8 cellular contexts compared by ENCODE assay signal in genomic region chr10:30434273-30435067, GRCh38. TPM values are rescaled to one million over a fixed set of nuclear protein-coding genes. Genes with fewer than 3 reads are reported as not detected.
DNase-seq lines count a peak whose midpoint lies in the region; ATAC-seq and TF ChIP-seq lines count a peak whose summit lies in the region.

No MANE protein-coding gene starts in this region.

- no peaks in the 10 kb centered on the region for H3K9me3 ChIP-seq in OCI-LY1 (ENCODE audit: low read length)
- no peaks in the 10 kb centered on the region for H3K9me3 ChIP-seq in esophagus muscularis mucosa
- H3K9me3 ChIP-seq in stomach, result no peaks in the 10 kb centered on the region

- no peaks in the 10 kb centered on the region for H3F3A ChIP-seq in OCI-LY1 (ENCODE audit: insufficient read depth, low read length)

- H3K27me3 Mint-ChIP-seq in activated T-cell treated with anti-CD3 and anti-CD28 coated beads, Interleukin-2, amount 50 U/mL, for 4 hours (ENCODE audit: low read depth), result no peaks in the 10 kb centered on the region

- peak; percentile 50 for ATAC-seq in HG02981 (IDR thresholded peaks at IDR 0.05; ENCODE audit: unreplicated experiment)
- peak; percentile 33 to 34 for ATAC-seq in activated T-cell treated with anti-CD3 and anti-CD28 coated beads, Interleukin-2, amount 50 U/mL, for 4 hours

- H3K9ac ChIP-seq in OCI-LY1 (ENCODE audit: low read length), result peak overlapping the region; percentile 71

- H3K27me3 ChIP-seq in OCI-LY1 (ENCODE audit: insufficient read depth, low read length) (no peaks in the 10 kb centered on the region), esophagus muscularis mucosa (no peaks in the 10 kb centered on the region), stomach (no peaks in the 10 kb centered on the region)

- peak overlapping the region; percentile 91 for H3K4me3 Mint-ChIP-seq in activated T-cell treated with anti-CD3 and anti-CD28 coated beads, Interleukin-2, amount 50 U/mL, for 4 hours

- H3K79me2 ChIP-seq in OCI-LY1 (ENCODE audit: insufficient read depth, low read length), result peaks cover 39% of the 10 kb centered on the region

- peak; percentile 99 for TF ChIP-seq POLR2A in esophagus muscularis mucosa (IDR thresholded peaks at IDR 0.05; ENCODE audit: low read depth)
- TF ChIP-seq POLR2A in stomach (IDR thresholded peaks at IDR 0.05), result peak in 2 of 4 donors; percentile 79 to 81

- H4K20me1 ChIP-seq in OCI-LY1 (ENCODE audit: insufficient read depth, low read length), result no peaks in the 10 kb centered on the region

- H3K4me2 ChIP-seq in OCI-LY1 (ENCODE audit: low read length), result peak overlapping the region; percentile 66

- 2% methylated on average over 19 of the region's 56 CpGs for WGBS in esophagus muscularis mucosa
- 0 to 3% (median 0%) methylated on average over 18 to 56 of the region's 56 CpGs for WGBS in stomach, 5 donors

- H3K9me3 Mint-ChIP-seq in activated T-cell treated with anti-CD3 and anti-CD28 coated beads, Interleukin-2, amount 50 U/mL, for 4 hours, result no peaks in the 10 kb centered on the region

- peaks cover 59% of the 10 kb centered on the region for H3K4me1 Mint-ChIP-seq in activated T-cell treated with anti-CD3 and anti-CD28 coated beads, Interleukin-2, amount 50 U/mL, for 4 hours (ENCODE audit: low read depth)

- peak; percentile 75 for DNase-seq in SKM-1 treated with dmso at 0.1 percent for 144 hours (lab: John Stamatoyannopoulos, UW; ENCODE audit: unreplicated experiment)
- DNase-seq in SKM-1 (lab: John Stamatoyannopoulos, UW; ENCODE audit: unreplicated experiment), result no peak
- DNase-seq in activated T-cell treated with anti-CD3 and anti-CD28 coated beads, Interleukin-2, amount 50 U/mL, for 4 hours, result peak; percentile 63
- peak; percentile 98 for DNase-seq in esophagus muscularis mucosa (ENCODE audit: extremely low spot score)
- DNase-seq in myocyte (ENCODE audit: low read depth), result peak; percentile 60
- peak; percentile 82 for DNase-seq in stomach

- no peak overlapping the region for H2AFZ ChIP-seq in OCI-LY1 (ENCODE audit: low read length)

- H3K4me1 ChIP-seq in OCI-LY1 (ENCODE audit: insufficient read depth, low read length, severe bottlenecking) (peaks cover 60% of the 10 kb centered on the region), esophagus muscularis mucosa (peaks cover 55 to 68% (median 65%) of the 10 kb centered on the region in 4 donors), stomach (peaks cover 45 to 70% (median 54%) of the 10 kb centered on the region in 4 donors)

- TF ChIP-seq EP300 in esophagus muscularis mucosa (IDR thresholded peaks at IDR 0.05) (peak; percentile 36), stomach (IDR thresholded peaks at IDR 0.05) (no peak)

- peaks cover 17% of the 10 kb centered on the region for H3K36me3 Mint-ChIP-seq in activated T-cell treated with anti-CD3 and anti-CD28 coated beads, Interleukin-2, amount 50 U/mL, for 4 hours (ENCODE audit: insufficient read depth)

- no peaks in the 10 kb centered on the region for H3K9me2 ChIP-seq in OCI-LY1 (ENCODE audit: low read depth, low read length)

- H3K4me3 ChIP-seq in OCI-LY1 (ENCODE audit: low read depth, low read length, poor library complexity, severe bottlenecking), result peak overlapping the region; percentile 70
- H3K4me3 ChIP-seq in esophagus muscularis mucosa, result peak overlapping the region; percentile 82 to 94 (median 86)
- H3K4me3 ChIP-seq in stomach, result peak overlapping the region; percentile 81 to 94 (median 92)

- peaks cover 20% of the 10 kb centered on the region for H3K36me3 ChIP-seq in OCI-LY1 (ENCODE audit: insufficient read depth, low read length)
- peaks cover 5 to 27% (median 6%) of the 10 kb centered on the region in 4 donors for H3K36me3 ChIP-seq in esophagus muscularis mucosa
- H3K36me3 ChIP-seq in stomach, result peaks cover 4 to 17% (median 7%) of the 10 kb centered on the region in 4 donors

- TF ChIP-seq CTCF in OCI-LY1 (IDR thresholded peaks at IDR 0.05; ENCODE audit: low read length), result no peak
- no peak for TF ChIP-seq CTCF in esophagus muscularis mucosa (IDR thresholded peaks at IDR 0.05)
- TF ChIP-seq CTCF in stomach (IDR thresholded peaks at IDR 0.05), result no peak

- intact Hi-C loops in esophagus muscularis mucosa (cut with DNase I) (no loop called here), stomach (cut with DNase I; ENCODE audit: low total_unique reads) (no loop called here)

- H3K27ac ChIP-seq in OCI-LY1 (ENCODE audit: low read depth, low read length, poor library complexity, severe bottlenecking), result peak overlapping the region; percentile 71
- H3K27ac ChIP-seq in esophagus muscularis mucosa (replicated peaks in 1 of 4), result peak overlapping the region; percentile 97 to 100 (median 99)
- H3K27ac ChIP-seq in stomach, result peak overlapping the region; percentile 96 to 99 (median 99)

RNA-seq across cellular contexts. Expression of gene MAP3K8, which starts 0.5 kb away (rescaled TPM):
- 10 to 100 TPM; 20.8 to 29.2 (median 21.7) TPM for total RNA-seq in activated T-cell treated with anti-CD3 and anti-CD28 coated beads, Interleukin-2, amount 50 U/mL, for 4 hours
- 10 to 100 TPM; 18.7 to 74.2 (median 24.1) TPM for total RNA-seq in esophagus muscularis mucosa
- total RNA-seq in myocyte, result 2.9 and 7.2 TPM in 2 replicates
- polyA plus RNA-seq in myocyte (2012), result 1.5 TPM
- 10 to 100 TPM in 4 of 5 donors, 1 to 10 TPM in 1; 2.2 to 38.7 (median 15.6) TPM for total RNA-seq in stomach
- 10 to 100 TPM in 2 of 3 donors, 1 to 10 TPM in 1; 6.7 to 11.9 (median 11.9) TPM for polyA plus RNA-seq in stomach
